ENCODE assay signal across 13 cellular contexts in genomic region chr11:121928597-121929580, GRCh38.
DNase-seq lines count a peak whose midpoint lies in the region; ATAC-seq, FAIRE-seq and TF ChIP-seq lines count a peak whose summit lies in the region.
"Had no signal": no experiment of that assay in that cellular context is flagged by ENCODE, and none has a peak within 500 bp of the region (broad histone marks: within the 10 kb centered on the region; RNA-seq: fewer than 3 reads in every experiment).

No MANE protein-coding gene starts in this region.

- no peaks in the 10 kb centered on the region for H3K79me2 ChIP-seq in HepG2 (ENCODE audit: insufficient read depth, low read length)

- H3K27me3 ChIP-seq in HUES6 (ENCODE audit: control insufficient read depth, insufficient read depth, low read length) (no peaks in the 10 kb centered on the region), endodermal cell (ENCODE audit: control insufficient read depth, insufficient read depth, low read length, poor library complexity, severe bottlenecking) (no peaks in the 10 kb centered on the region), HepG2 (ENCODE audit: control insufficient read depth in 1 of 2, insufficient read depth in 2 of 2, low read length in 2 of 2) (no peaks in the 10 kb centered on the region), subcutaneous abdominal adipose tissue (ENCODE audit: control insufficient read depth in 5 of 5, insufficient read depth in 4 of 5, low read length in 5 of 5) (no peaks in the 10 kb centered on the region)

- H3K9me3 Mint-ChIP-seq in endodermal cell = no peaks in the 10 kb centered on the region
- H3K9me3 Mint-ChIP-seq: activated naive CD4-positive, alpha-beta T cell treated with anti-CD3 and anti-CD28 coated beads, Interleukin-2, amount 10 ng/mL, durations not matched to agents 7 days and 5 days; mesothelial cell of epicardium had no signal

- no peak for TF ChIP-seq RAD21 in HepG2 (CRISPR knock-in tag; IDR thresholded peaks at IDR 0.05)

- CTCF ChIA-PET in HepG2 (lab: Yijun Ruan, JAX; ENCODE audit: low intra/inter-chr PET ratio, low total read pairs) = no interaction called here

- peak; percentile 50 for ATAC-seq in HepG2
- no peak for ATAC-seq in GM19324 (IDR thresholded peaks at IDR 0.05; ENCODE audit: low FRiP score, unreplicated experiment)
- no peak for ATAC-seq in HG03097 (IDR thresholded peaks at IDR 0.05; ENCODE audit: low FRiP score, unreplicated experiment)
- no peak for ATAC-seq in GM18861 (IDR thresholded peaks at IDR 0.05; ENCODE audit: unreplicated experiment)
- ATAC-seq: activated CD4-positive, CD25-positive, alpha-beta regulatory T cell treated with anti-CD3 and anti-CD28 coated beads, Interleukin-2, amount 50 U/mL, for 24 hours; stimulated activated naive CD8-positive, alpha-beta T cell treated with anti-CD3 and anti-CD28 coated beads, Interleukin-15, Interleukin-2, amounts not matched to agents 100 U/mL and 50 U/mL, for 24 hours had no signal

- no peaks in the 10 kb centered on the region for H3K9me3 ChIP-seq in HUES6 (ENCODE audit: control insufficient read depth, insufficient read depth, low read depth, low read length)
- no peaks in the 10 kb centered on the region for H3K9me3 ChIP-seq in endodermal cell (ENCODE audit: control insufficient read depth, low read length)
- H3K9me3 ChIP-seq in HepG2 (ENCODE audit: low read length) = no peaks in the 10 kb centered on the region
- no peaks in the 10 kb centered on the region for H3K9me3 ChIP-seq in subcutaneous abdominal adipose tissue (ENCODE audit: control insufficient read depth in 5 of 5, low read length in 5 of 5)

- H4K20me1 ChIP-seq in HepG2 (ENCODE audit: insufficient read depth, low read length) = no peaks in the 10 kb centered on the region

- no peak for TF ChIP-seq POLR2A in HepG2 (IDR thresholded peaks at IDR 0.05; ENCODE audit: insufficient read depth in 1 of 2, low read depth in 2 of 2, low read length in 2 of 2)

- peaks cover 38% of the 10 kb centered on the region for H3K4me1 ChIP-seq in HUES6 (ENCODE audit: control insufficient read depth, insufficient read depth, low read length)
- H3K4me1 ChIP-seq in endodermal cell (ENCODE audit: control insufficient read depth, insufficient read depth, low read length) = peaks cover 9% of the 10 kb centered on the region
- H3K4me1 ChIP-seq in HepG2 (ENCODE audit: insufficient read depth, low read length) = peaks cover 73% of the 10 kb centered on the region
- H3K4me1 ChIP-seq in subcutaneous abdominal adipose tissue (ENCODE audit: control insufficient read depth in 5 of 5, insufficient read depth in 5 of 5, low read length in 5 of 5) = peaks cover 2 to 26% (median 19%) of the 10 kb centered on the region in 5 donors

- no peak overlapping the region for H3K4me3 Mint-ChIP-seq in endodermal cell
- H3K4me3 Mint-ChIP-seq: activated naive CD4-positive, alpha-beta T cell treated with anti-CD3 and anti-CD28 coated beads, Interleukin-2, amount 10 ng/mL, durations not matched to agents 7 days and 5 days; CD4-positive, alpha-beta memory T cell; mesothelial cell of epicardium had no signal

- POLR2A ChIA-PET in HepG2 (lab: Yijun Ruan, JAX) = interaction anchor here (0.6 kb wide), 1 partner anchor 1150 kb away, joined by 3 read pairs; no protein-coding TSS in a partner anchor

- TF ChIP-seq EP300 in HepG2 (IDR thresholded peaks at IDR 0.05; ENCODE audit: low read depth in 2 of 2, low read length in 2 of 2) (peak in 1 of 2 experiments; percentile 95; a peak in 3 of 4 replicates), HepG2 (CRISPR knock-in tag; IDR thresholded peaks at IDR 0.05; ENCODE audit: borderline replicate concordance) (peak; percentile 88; the same call in 1 of the 2 replicates)

- peaks cover 4% of the 10 kb centered on the region for H3K27me3 Mint-ChIP-seq in endodermal cell (ENCODE audit: insufficient read depth)
- H3K27me3 Mint-ChIP-seq: activated naive CD4-positive, alpha-beta T cell treated with anti-CD3 and anti-CD28 coated beads, Interleukin-2, amount 10 ng/mL, durations not matched to agents 7 days and 5 days had no signal

- DNase-seq in endodermal cell (peak; percentile 65), HepG2 (ENCODE audit: low spot score) (peak; percentile 85), NCI-H1105 (lab: John Stamatoyannopoulos, UW) (no peak)
- DNase-seq: activated naive CD4-positive, alpha-beta T cell treated with anti-CD3 and anti-CD28 coated beads, Interleukin-2, amount 10 ng/mL, durations not matched to agents 7 days and 5 days; CD4-positive, alpha-beta memory T cell; stimulated activated naive CD8-positive, alpha-beta T cell treated with anti-CD3 and anti-CD28 coated beads, Interleukin-15, Interleukin-2, amounts not matched to agents 100 U/mL and 50 U/mL, for 24 hours had no signal

- intact Hi-C loops in HepG2 (cut with micrococcal nuclease; ENCODE audit: unreplicated experiment) = no loop called here

- BruUV-seq in HepG2 (replicated peaks; lab: Mats Ljungman, UMichigan) = no TSS peak

- TF ChIP-seq CTCF in endodermal cell (conservative IDR thresholded peaks at IDR 0.05) (no peak), HepG2 (CRISPR knock-in tag; IDR thresholded peaks at IDR 0.05) (no peak)

- H3K9ac ChIP-seq in HUES6 (ENCODE audit: low read length) (peak overlapping the region; percentile 39), endodermal cell (ENCODE audit: extremely low read depth, low read length, poor library complexity, severe bottlenecking) (no peak overlapping the region), HepG2 (ENCODE audit: insufficient read depth, low read depth, low read length) (peak overlapping the region; percentile 63), subcutaneous abdominal adipose tissue (ENCODE audit: low read length in 5 of 5) (peak overlapping the region in 1 of 5 donors; percentile 26)

- in situ Hi-C loops in HepG2 (cut with HindIII; ENCODE audit: extremely low pct_ligation_motif_present, low pct_unique_long_range_greater_than_20kb) = no loop called here

- no peak for FAIRE-seq in HepG2 (lab: Jason Lieb, UNC)

- 24 to 26% methylated on average over 11 to 16 of the region's 16 CpGs for WGBS in endodermal cell (ENCODE audit: insufficient coverage in 1 of 2, insufficient read length in 1 of 2), 2 experiments
- 5% methylated on average over 16 of the region's 16 CpGs for WGBS in HepG2 (ENCODE audit: low lambda C conversion rate)

- H3K36me3 Mint-ChIP-seq in endodermal cell (ENCODE audit: low read depth) = no peaks in the 10 kb centered on the region
- H3K36me3 Mint-ChIP-seq: activated naive CD4-positive, alpha-beta T cell treated with anti-CD3 and anti-CD28 coated beads, Interleukin-2, amount 10 ng/mL, durations not matched to agents 7 days and 5 days; CD4-positive, alpha-beta memory T cell; mesothelial cell of epicardium had no signal

- peak overlapping the region; percentile 87 for H3K4me2 ChIP-seq in HepG2 (ENCODE audit: low read depth, low read length)

- peak overlapping the region; percentile 55 for H3K4me3 ChIP-seq in HUES6 (ENCODE audit: low read depth, low read length)
- peak overlapping the region; percentile 57 for H3K4me3 ChIP-seq in endodermal cell (ENCODE audit: low read length)
- peak overlapping the region; percentile 9 to 58 (median 34); a peak in 3 of 6 replicates for H3K4me3 ChIP-seq in HepG2 (replicated peaks in 1 of 3; ENCODE audit: insufficient read depth in 1 of 3, low read depth in 2 of 3, low read length in 3 of 3)
- H3K4me3 ChIP-seq in subcutaneous abdominal adipose tissue (ENCODE audit: low read depth in 1 of 5, low read length in 5 of 5) = peak overlapping the region; percentile 43 to 56 (median 51)

- no peak overlapping the region for H3K27ac ChIP-seq in HUES6 (ENCODE audit: low read depth, low read length)
- H3K27ac ChIP-seq in endodermal cell (ENCODE audit: low read depth, low read length) = peak overlapping the region; percentile 87
- peak overlapping the region; percentile 90 for H3K27ac ChIP-seq in HepG2 (ENCODE audit: extremely low read length, insufficient read depth, low read length)
- no peak overlapping the region for H3K27ac ChIP-seq in subcutaneous abdominal adipose tissue (ENCODE audit: low read depth, low read length)

- no peak overlapping the region for H3K27ac Mint-ChIP-seq in endodermal cell
- H3K27ac Mint-ChIP-seq: activated naive CD4-positive, alpha-beta T cell treated with anti-CD3 and anti-CD28 coated beads, Interleukin-2, amount 10 ng/mL, durations not matched to agents 7 days and 5 days; CD4-positive, alpha-beta memory T cell; mesothelial cell of epicardium had no signal

- peaks cover 22% of the 10 kb centered on the region for H3K4me1 Mint-ChIP-seq in endodermal cell
- H3K4me1 Mint-ChIP-seq: activated naive CD4-positive, alpha-beta T cell treated with anti-CD3 and anti-CD28 coated beads, Interleukin-2, amount 10 ng/mL, durations not matched to agents 7 days and 5 days had no signal

- peak overlapping the region; percentile 34 for H2AFZ ChIP-seq in HepG2 (ENCODE audit: low read length)

- no peaks in the 10 kb centered on the region for H3K36me3 ChIP-seq in HUES6 (ENCODE audit: control insufficient read depth, insufficient read depth, low read length)
- H3K36me3 ChIP-seq in endodermal cell (ENCODE audit: control insufficient read depth, insufficient read depth, low read length) = no peaks in the 10 kb centered on the region
- H3K36me3 ChIP-seq in HepG2 (replicated peaks in 1 of 2; ENCODE audit: control insufficient read depth in 1 of 2, insufficient read depth in 2 of 2, low read length in 2 of 2) = no peaks in the 10 kb centered on the region
- no peaks in the 10 kb centered on the region for H3K36me3 ChIP-seq in subcutaneous abdominal adipose tissue (ENCODE audit: control insufficient read depth in 5 of 5, insufficient read depth in 5 of 5, low read length in 5 of 5)

TF ChIP-seq in HepG2, 621 proteins besides CTCF, POLR2A, EP300 and RAD21 (continues in another document):
- TF ChIP-seq POLR2AphosphoS5 (IDR thresholded peaks at IDR 0.05; ENCODE audit: low read depth, low read length) (no peak), ZBTB42 (CRISPR knock-in tag; IDR thresholded peaks at IDR 0.05) (no peak), SMARCC2 (IDR thresholded peaks at IDR 0.05) (no peak), AKAP8 (CRISPR knock-in tag; IDR thresholded peaks at IDR 0.05) (no peak), TOPORS (CRISPR knock-in tag; IDR thresholded peaks at IDR 0.05) (no peak), BRD4 (CRISPR knock-in tag; IDR thresholded peaks at IDR 0.05) (no peak), ZNF430 (CRISPR knock-in tag; IDR thresholded peaks at IDR 0.05) (no peak), ZNF572 (CRISPR knock-in tag; IDR thresholded peaks at IDR 0.05) (no peak)
- TF ChIP-seq, protein P1, sequence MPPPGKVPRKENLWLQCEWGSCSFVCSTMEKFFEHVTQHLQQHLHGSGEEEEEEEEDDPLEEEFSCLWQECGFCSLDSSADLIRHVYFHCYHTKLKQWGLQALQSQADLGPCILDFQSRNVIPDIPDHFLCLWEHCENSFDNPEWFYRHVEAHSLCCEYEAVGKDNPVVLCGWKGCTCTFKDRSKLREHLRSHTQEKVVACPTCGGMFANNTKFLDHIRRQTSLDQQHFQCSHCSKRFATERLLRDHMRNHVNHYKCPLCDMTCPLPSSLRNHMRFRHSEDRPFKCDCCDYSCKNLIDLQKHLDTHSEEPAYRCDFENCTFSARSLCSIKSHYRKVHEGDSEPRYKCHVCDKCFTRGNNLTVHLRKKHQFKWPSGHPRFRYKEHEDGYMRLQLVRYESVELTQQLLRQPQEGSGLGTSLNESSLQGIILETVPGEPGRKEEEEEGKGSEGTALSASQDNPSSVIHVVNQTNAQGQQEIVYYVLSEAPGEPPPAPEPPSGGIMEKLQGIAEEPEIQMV (CRISPR knock-in tag; IDR thresholded peaks at IDR 0.05; ENCODE audit: low read depth) = no peak

Comparison
In these comparisons a context has a peak if more than half of its experiments do, and no peak if none do; other contexts are left out.
1. H3K27ac ChIP-seq: peak in endodermal cell (single experiment) and HepG2 (single experiment); none in HUES6 (single experiment) and subcutaneous abdominal adipose tissue (single experiment).
2. Peak in every context shown above with its lines, with median percentiles within 50 percentile points of each other: H3K4me3 ChIP-seq.